In the genomic region with DNA sequence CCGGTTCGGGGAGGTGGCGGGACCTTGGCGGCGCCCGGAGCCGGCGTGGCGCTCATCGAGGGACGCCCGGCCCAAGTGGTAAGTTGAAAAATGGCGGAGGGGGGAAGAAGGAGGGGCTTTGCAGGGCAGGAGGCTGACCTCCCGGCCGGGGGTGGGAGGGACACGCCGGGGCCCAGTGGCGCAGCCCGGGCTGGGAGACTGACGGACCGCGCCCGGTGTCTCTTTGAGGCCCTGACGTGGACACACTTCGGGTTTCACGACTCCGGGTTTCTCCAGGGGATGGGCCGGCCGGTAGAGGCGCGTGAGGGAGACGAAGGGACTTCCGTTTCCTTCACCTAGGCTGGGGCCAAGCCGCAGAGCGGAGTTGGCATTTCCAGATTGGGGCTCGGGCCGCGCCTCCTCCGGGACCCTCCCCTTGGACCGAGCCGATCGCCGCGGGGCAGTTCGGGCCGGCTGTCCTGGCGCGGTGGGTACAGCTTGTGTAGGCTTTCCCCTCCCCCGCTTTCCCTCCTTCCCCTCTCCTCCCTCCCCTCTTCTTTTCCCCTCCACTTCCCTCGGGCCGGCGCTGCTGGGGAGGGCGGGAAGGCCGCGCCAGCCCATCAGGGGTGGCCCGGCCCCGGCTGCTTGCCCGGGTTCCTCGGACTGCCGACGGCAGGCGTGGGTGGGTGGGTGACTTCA, we compare ENCODE assay signal across 8 cellular contexts. TPM values are rescaled to one million over a fixed set of nuclear protein-coding genes. Genes with fewer than 3 reads are reported as not detected.
DNase-seq lines count a peak whose midpoint lies in the region; ATAC-seq and TF ChIP-seq lines count a peak whose summit lies in the region.

Gene XIAP, plus strand, starts transcription at position 226 of the 678 bp plus-strand sequence. CDS start 25,610 bp downstream, outside the sequence.

- no peaks in the 10 kb centered on the region for H3K4me1 ChIP-seq in endodermal cell (ENCODE audit: control insufficient read depth, insufficient read depth, low read length)

- H3K4me1 Mint-ChIP-seq in CD4-positive, alpha-beta T cell (ENCODE audit: low read depth) = peaks cover 16% of the 10 kb centered on the region
- H3K4me1 Mint-ChIP-seq in endodermal cell = peaks cover 9% of the 10 kb centered on the region

- no peaks in the 10 kb centered on the region for H3K27me3 Mint-ChIP-seq in CD4-positive, alpha-beta T cell
- no peaks in the 10 kb centered on the region for H3K27me3 Mint-ChIP-seq in endodermal cell (ENCODE audit: insufficient read depth)

- H3K36me3 Mint-ChIP-seq in CD4-positive, alpha-beta T cell (ENCODE audit: low read depth) = peaks cover 17% of the 10 kb centered on the region
- peaks cover 6% of the 10 kb centered on the region for H3K36me3 Mint-ChIP-seq in endodermal cell (ENCODE audit: low read depth)

- peak; percentile 73 for ATAC-seq in CD4-positive, alpha-beta T cell (ENCODE audit: poor library complexity)
- peak; percentile 72 for ATAC-seq in GM19328 (IDR thresholded peaks at IDR 0.05; ENCODE audit: unreplicated experiment)
- ATAC-seq in HG03469 (IDR thresholded peaks at IDR 0.05; ENCODE audit: unreplicated experiment) = peak; percentile 36

- intact Hi-C loops in CD4-positive, alpha-beta T cell (cut with DNase I, micrococcal nuclease) = loop anchor here in 1 of 2 experiments (2.0 to 10.0 kb wide), 2 partner anchors 101 to 125 kb away; partner anchors contain the start of genes STAG2 and THOC2

- TF ChIP-seq CTCF in CD4-positive, alpha-beta T cell (IDR thresholded peaks at IDR 0.05) = no peak
- TF ChIP-seq CTCF in endodermal cell (conservative IDR thresholded peaks at IDR 0.05) = peak; percentile 32

- H3K27me3 ChIP-seq in CD4-positive, alpha-beta T cell (ENCODE audit: control insufficient read depth, insufficient read depth, low read length) = no peaks in the 10 kb centered on the region
- no peaks in the 10 kb centered on the region for H3K27me3 ChIP-seq in endodermal cell (ENCODE audit: control insufficient read depth, insufficient read depth, low read length, poor library complexity, severe bottlenecking)

- DNase-seq in CD4-positive, alpha-beta T cell = peak; percentile 24 to 62 (median 44)
- DNase-seq in NOMO-1 treated with dmso at 0.1 percent for 144 hours (lab: John Stamatoyannopoulos, UW; ENCODE audit: unreplicated experiment) = peak; percentile 64
- peak; percentile 18 for DNase-seq in activated CD8-positive, alpha-beta memory T cell treated with anti-CD3 and anti-CD28 coated beads, Interleukin-2, amount 50 U/mL, for 1 hour (ENCODE audit: extremely low read depth)
- DNase-seq in endodermal cell = peak; percentile 91
- DNase-seq in mesenteric fat pad (ENCODE audit: low spot score) = peak; percentile 94
- peak; percentile 24 to 42 for DNase-seq in stimulated activated CD8-positive, alpha-beta memory T cell treated with anti-CD3 and anti-CD28 coated beads, Interleukin-15, amount 100 ng/mL, for 4 hours (ENCODE audit: low read depth in 2 of 2)

- 0% methylated on average over 9 to 52 of the region's 62 CpGs for WGBS in endodermal cell (ENCODE audit: insufficient coverage in 1 of 2, insufficient read length in 1 of 2), 2 experiments

- H3K4me3 Mint-ChIP-seq in CD4-positive, alpha-beta T cell = peak within 1 kb of the TSS; percentile 94
- peak within 1 kb of the TSS; percentile 81 for H3K4me3 Mint-ChIP-seq in endodermal cell

- H3K4me3 ChIP-seq in endodermal cell (ENCODE audit: low read length) = peak within 1 kb of the TSS; percentile 95

- no peaks in the 10 kb centered on the region for H3K9me3 Mint-ChIP-seq in CD4-positive, alpha-beta T cell
- peaks cover 66% of the 10 kb centered on the region for H3K9me3 Mint-ChIP-seq in endodermal cell

- CTCF ChIA-PET in CD4-positive, alpha-beta T cell (lab: Charles Lee) = interaction anchor here (0.6 kb wide), 1 partner anchor 67 kb away, joined by 3 read pairs; no protein-coding TSS in a partner anchor

- peak within 1 kb of the TSS; percentile 89 for H3K27ac ChIP-seq in CD4-positive, alpha-beta T cell (ENCODE audit: low read depth, low read length)
- H3K27ac ChIP-seq in endodermal cell (ENCODE audit: low read depth, low read length) = peak within 1 kb of the TSS; percentile 88

- peak within 1 kb of the TSS; percentile 97 for H3K27ac Mint-ChIP-seq in CD4-positive, alpha-beta T cell
- peak within 1 kb of the TSS; percentile 93 for H3K27ac Mint-ChIP-seq in endodermal cell

- POLR2A ChIA-PET in CD4-positive, alpha-beta T cell (lab: Charles Lee) = interaction anchor here (0.9 to 1.5 kb wide), 3 partner anchors 17 to 103 kb away, joined by 5 to 7 read pairs (median 5); no protein-coding TSS in a partner anchor

- peaks cover 15% of the 10 kb centered on the region for H3K36me3 ChIP-seq in endodermal cell (ENCODE audit: control insufficient read depth, insufficient read depth, low read length)

- H3K9ac ChIP-seq in endodermal cell (ENCODE audit: extremely low read depth, low read length, poor library complexity, severe bottlenecking) = peak within 1 kb of the TSS; percentile 84

- H3K9me3 ChIP-seq in CD4-positive, alpha-beta T cell (ENCODE audit: control insufficient read depth, low read length) = no peaks in the 10 kb centered on the region
- H3K9me3 ChIP-seq in endodermal cell (ENCODE audit: control insufficient read depth, low read length) = peaks cover 17% of the 10 kb centered on the region

RNA-seq across cellular contexts. Expression of gene XIAP, which starts in this region (rescaled TPM):
- 10 to 100 TPM; 20.9 to 26.0 TPM for total RNA-seq in CD4-positive, alpha-beta T cell
- total RNA-seq in endodermal cell = 10 to 100 TPM; 59.1 to 59.8 TPM
- 21.5 TPM for polyA plus RNA-seq in endodermal cell (2013, experiment 1 of 2)
- 18.1 TPM for polyA plus RNA-seq in endodermal cell (2013, experiment 2 of 2)
- total RNA-seq in mesenteric fat pad = 45.2 TPM

Comparison
In these comparisons a context has a peak if more than half of its experiments do, and no peak if none do; other contexts are left out.
1. Peak in every context shown above with its lines: DNase-seq, ATAC-seq, H3K4me3 ChIP-seq and H3K27ac ChIP-seq.
2. DNase-seq: peak in every context shown above with its lines; median percentile 94 in mesenteric fat pad; 91 in endodermal cell; 64 in NOMO-1 treated with dmso at 0.1 percent for 144 hours; 44 in CD4-positive, alpha-beta T cell; 33 in stimulated activated CD8-positive, alpha-beta memory T cell treated with anti-CD3 and anti-CD28 coated beads, Interleukin-15, amount 100 ng/mL, for 4 hours; 18 in activated CD8-positive, alpha-beta memory T cell treated with anti-CD3 and anti-CD28 coated beads, Interleukin-2, amount 50 U/mL, for 1 hour.